Comparison of ENCODE assay signal across 8 cellular contexts in genomic region chrX:47129157-47129878, GRCh38. TPM values are rescaled to one million over a fixed set of nuclear protein-coding genes. Genes with fewer than 3 reads are reported as not detected.
DNase-seq lines count a peak whose midpoint lies in the region; ATAC-seq and TF ChIP-seq lines count a peak whose summit lies in the region.

No MANE protein-coding gene starts in this region.

- no peaks in the 10 kb centered on the region for H3K9me3 ChIP-seq in AG04450 (ENCODE audit: control insufficient read depth, insufficient read depth, low read length)

- POLR2A ChIA-PET in AG04450 (lab: Yijun Ruan, JAX): interaction anchor here (1.0 kb wide), 1 partner anchor 16 kb away, joined by 5 read pairs; the partner anchor contains the start of genes NDUFB11 and RBM10

- TF ChIP-seq CTCF in AG04450 (IDR thresholded peaks at IDR 0.05; ENCODE audit: low read depth, low read length) (no peak), WI38 (IDR thresholded peaks at IDR 0.05; ENCODE audit: low read depth, low read length) (no peak)

- no peaks in the 10 kb centered on the region for H3K27me3 ChIP-seq in AG04450 (ENCODE audit: control insufficient read depth, insufficient read depth, low read length)

- DNase-seq in AG04450 (ENCODE audit: low read depth, low spot score): peak; percentile 87
- DNase-seq in NCI-H2196 treated with DMSO at 0.1 percent for 48 hours (lab: John Stamatoyannopoulos, UW; ENCODE audit: unreplicated experiment): peak; percentile 81
- DNase-seq in caudate nucleus (lab: John Stamatoyannopoulos, UW): peak; percentile 23 to 97 (median 84)
- DNase-seq in inferior parietal cortex (ENCODE audit: extremely low spot score): peak; percentile 92
- peak; percentile 83 for DNase-seq in smooth muscle cell of the brain vasculature (ENCODE audit: low read depth, low spot score)

- ATAC-seq in GM18907 (IDR thresholded peaks at IDR 0.05; ENCODE audit: unreplicated experiment): peak; percentile 97
- peak; percentile 96 for ATAC-seq in HG03139 (IDR thresholded peaks at IDR 0.05; ENCODE audit: unreplicated experiment)

- CTCF ChIA-PET in AG04450 (lab: Charles Lee): interaction anchor here (0.5 to 2.9 kb wide), 2 partner anchors 16 to 151 kb away, joined by 3 to 10 read pairs; partner anchors contain the start of genes NDUFB11 and RBM10

- H3K4me3 ChIP-seq in AG04450 (ENCODE audit: low read depth, low read length) (peak overlapping the region; percentile 72), WI38 (ENCODE audit: low read depth, low read length) (peak overlapping the region; percentile 71)

- peak overlapping the region; percentile 11 for H3K27ac ChIP-seq in AG04450 (ENCODE audit: low read depth, low read length)
- H3K27ac ChIP-seq in caudate nucleus (ENCODE audit: low read depth, low read length): peak overlapping the region; percentile 80

RNA-seq across cellular contexts. Expression of gene NDUFB11, which starts 15.2 kb away (rescaled TPM):
- 51.1 and 56.5 TPM in 2 replicates for polyA plus RNA-seq in AG04450 (2011; rRNA removed)
- polyA minus RNA-seq in AG04450 (2011; rRNA and poly(A)+ RNA removed): 56.7 and 60.2 TPM in 2 replicates

RNA-seq across cellular contexts. Expression of gene RBM10, which starts 15.7 kb away (rescaled TPM):
- polyA plus RNA-seq in AG04450 (2011; rRNA removed): 19.6 and 23.1 TPM in 2 replicates
- 29.3 and 37.0 TPM in 2 replicates for polyA minus RNA-seq in AG04450 (2011; rRNA and poly(A)+ RNA removed)

RNA-seq across cellular contexts. Expression of gene RGN, which starts 51.1 kb away (rescaled TPM):
- 1.7 and 2.1 TPM in 2 replicates for polyA plus RNA-seq in AG04450 (2011; rRNA removed)
- polyA minus RNA-seq in AG04450 (2011; rRNA and poly(A)+ RNA removed): 0.61 and 0.64 TPM in 2 replicates

Comparison
In these comparisons a context has a peak if more than half of its experiments do, and no peak if none do; other contexts are left out.
1. Peak in every context shown above with its lines: DNase-seq, ATAC-seq, H3K4me3 ChIP-seq and H3K27ac ChIP-seq.